1 cellular context compared by ENCODE assay signal in genomic region chr17:31488264-31488981, GRCh38.
TF ChIP-seq lines count a peak whose summit lies in the region.

No MANE protein-coding gene starts in this region.

TF ChIP-seq in K562, 482 proteins besides CTCF, POLR2A, EP300 and RAD21 (continued from another document):
- TF ChIP-seq RBM14 (IDR thresholded peaks at IDR 0.05; ENCODE audit: borderline replicate concordance, insufficient read depth, low read depth, low read length) (0 out of 2 replicates have a peak, but pooled peaks have one; percentile 71), ATF1 (CRISPR knock-in tag; IDR thresholded peaks at IDR 0.05) (no peak), ATF1 (tag; IDR thresholded peaks at IDR 0.05) (no peak), NRF1 (conservative IDR thresholded peaks at IDR 0.05 in 1 of 2, IDR thresholded peaks at IDR 0.05 in 1 of 2) (peak; percentile 59 to 66; a peak in 3 of 4 replicates), TBP (optimal IDR thresholded peaks at IDR 0.05; ENCODE audit: low read depth, low read length) (no peak), SPI1 (IDR thresholded peaks at IDR 0.05; ENCODE audit: borderline replicate concordance, low read depth, low read length) (no peak), SIN3A (IDR thresholded peaks at IDR 0.05; ENCODE audit: borderline replicate concordance in 2 of 2, control insufficient read depth in 1 of 2, low read depth in 2 of 2, low read length in 2 of 2) (peak in 1 of 2 experiments; percentile 16; a peak in 1 of 4 replicates), HNRNPL (IDR thresholded peaks at IDR 0.05; ENCODE audit: low read depth, low read length) (peak; percentile 49; the same call in 1 of the 2 replicates), PREB (CRISPR knock-in tag; IDR thresholded peaks at IDR 0.05) (no peak), ZNF3 (CRISPR knock-in tag; IDR thresholded peaks at IDR 0.05) (no peak), SP2 (IDR thresholded peaks at IDR 0.05; ENCODE audit: extremely low read depth, low read depth, low read length, poor library complexity, severe bottlenecking) (no peak), MXI1 (IDR thresholded peaks at IDR 0.05; ENCODE audit: low read depth, low read length) (no peak), KAT2B (IDR thresholded peaks at IDR 0.05; ENCODE audit: low read depth, low read length) (no peak), NCOR1 (IDR thresholded peaks at IDR 0.05) (no peak), ZBTB34 (CRISPR knock-in tag; IDR thresholded peaks at IDR 0.05) (no peak), FIP1L1 (IDR thresholded peaks at IDR 0.05; ENCODE audit: low read depth, low read length, poor library complexity, severe bottlenecking) (peak; percentile 25), ZNF280A (IDR thresholded peaks at IDR 0.05; ENCODE audit: low read depth, partially characterized antibody) (no peak), ZNF76 (CRISPR knock-in tag; IDR thresholded peaks at IDR 0.05; ENCODE audit: borderline replicate concordance) (no peak), HOXB6 (CRISPR knock-in tag; IDR thresholded peaks at IDR 0.05; ENCODE audit: borderline replicate concordance) (no peak), JUN (IDR thresholded peaks at IDR 0.05; ENCODE audit: borderline replicate concordance, low read depth, low read length) (no peak), JUN (CRISPR knock-in tag; IDR thresholded peaks at IDR 0.05; ENCODE audit: borderline replicate concordance) (no peak), ETS1 (conservative IDR thresholded peaks at IDR 0.05; ENCODE audit: control insufficient read depth, low read depth, low read length) (no peak), PYGO2 (tag; IDR thresholded peaks at IDR 0.05) (no peak), PRMT5 (CRISPR knock-in tag; IDR thresholded peaks at IDR 0.05) (no peak), TCF7L2 (IDR thresholded peaks at IDR 0.05; ENCODE audit: low read depth, low read length) (no peak), CHD4 (IDR thresholded peaks at IDR 0.05; ENCODE audit: insufficient read depth, insufficient replicate concordance, low read depth, low read length, poor library complexity, severe bottlenecking) (no peak), ZNF174 (CRISPR knock-in tag; IDR thresholded peaks at IDR 0.05) (no peak), NFIC (IDR thresholded peaks at IDR 0.05) (no peak), XRCC5 (IDR thresholded peaks at IDR 0.05; ENCODE audit: low read depth, low read length) (no peak), CBFA2T3 (IDR thresholded peaks at IDR 0.05) (no peak)
TF ChIP-seq in K562: peak in this region for 13.
